20 cellular contexts compared by ENCODE assay signal in the genomic region with DNA sequence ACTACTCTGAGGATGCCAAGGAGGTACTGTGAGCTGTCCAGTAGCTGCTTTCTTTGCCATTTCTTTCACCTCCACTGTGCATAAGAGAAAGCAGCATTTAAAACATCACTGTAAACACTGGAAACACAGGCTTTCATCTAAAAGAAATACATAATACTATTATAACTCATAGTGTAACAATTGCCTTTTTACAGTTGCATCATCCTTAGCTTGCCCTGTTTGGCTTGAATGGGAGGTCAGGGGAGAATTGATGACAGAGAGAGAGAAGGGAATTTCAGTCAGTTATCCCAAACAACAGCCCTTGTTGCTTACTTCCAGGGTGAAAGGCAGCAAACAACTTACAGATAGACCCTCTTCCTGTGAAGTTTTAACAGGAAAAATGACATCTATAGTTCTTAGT.
"Had no signal": no experiment of that assay in that cellular context is flagged by ENCODE, and none has a peak within 500 bp of the region (broad histone marks: within the 10 kb centered on the region; RNA-seq: fewer than 3 reads in every experiment).

No MANE protein-coding gene starts in this region.

- H3K27ac ChIP-seq: left ventricle myocardium inferior, ovary, right atrium auricular region, right lobe of liver, tibial nerve, uterus had no signal

- H3K36me3 ChIP-seq: left ventricle myocardium inferior, ovary, right atrium auricular region, right lobe of liver, tibial nerve, uterus had no signal

- H3K4me1 ChIP-seq: left ventricle myocardium inferior, right atrium auricular region, right lobe of liver, uterus had no signal

- H3K9me3 ChIP-seq: left ventricle myocardium inferior, ovary, right atrium auricular region, right lobe of liver, tibial nerve, uterus had no signal

- H3K4me3 Mint-ChIP-seq: mesothelial cell of epicardium; naive B cell; natural killer cell treated with Interleukin-12 subunit alpha and Interleukin-12 subunit beta and Interleukin-15 and Interleukin-18, amount 100 ng/mL, for 72 hours; stimulated activated memory B cell treated with anti-CD40 and anti-IgM and Interleukin-4, amounts not matched to agents 10 μg/mL and 1 μg/mL and 100 μg/mL, for 72 hours; type B pancreatic cell had no signal

- H3K27ac Mint-ChIP-seq: mesothelial cell of epicardium; natural killer cell treated with Interleukin-12 subunit alpha and Interleukin-12 subunit beta and Interleukin-15 and Interleukin-18, amount 100 ng/mL, for 72 hours; progenitor cell of endocrine pancreas; stimulated activated memory B cell treated with anti-CD40 and anti-IgM and Interleukin-4, amounts not matched to agents 10 μg/mL and 1 μg/mL and 100 μg/mL, for 72 hours; type B pancreatic cell had no signal

- H3K27me3 ChIP-seq: ovary, right atrium auricular region, right lobe of liver, tibial nerve, uterus had no signal

- H3K27me3 Mint-ChIP-seq: stimulated activated memory B cell treated with anti-CD40 and anti-IgM and Interleukin-4, amounts not matched to agents 10 μg/mL and 1 μg/mL and 100 μg/mL, for 72 hours had no signal

- H3K9me3 Mint-ChIP-seq: mesothelial cell of epicardium; naive B cell; natural killer cell treated with Interleukin-12 subunit alpha and Interleukin-12 subunit beta and Interleukin-15 and Interleukin-18, amount 100 ng/mL, for 72 hours; stimulated activated memory B cell treated with anti-CD40 and anti-IgM and Interleukin-4, amounts not matched to agents 10 μg/mL and 1 μg/mL and 100 μg/mL, for 72 hours; type B pancreatic cell had no signal

- ATAC-seq: natural killer cell treated with Interleukin-12 subunit alpha and Interleukin-12 subunit beta and Interleukin-15 and Interleukin-18, amount 100 ng/mL, for 72 hours; right lobe of liver; stimulated activated memory B cell treated with anti-CD40 and anti-IgM and Interleukin-4, amounts not matched to agents 10 μg/mL and 1 μg/mL and 100 μg/mL, for 72 hours had no signal

- H3K4me1 Mint-ChIP-seq: mesothelial cell of epicardium had no signal

- H3K4me3 ChIP-seq: left ventricle myocardium inferior, lung, ovary, right atrium auricular region, right lobe of liver, smooth muscle cell, tibial nerve, uterus had no signal

- DNase-seq: left ventricle myocardium inferior; mesendoderm; naive B cell; ovary; right lobe of liver; stimulated activated CD4-positive, alpha-beta T cell treated with anti-CD3 and anti-CD28 coated beads, Interleukin-1b, Interleukin-23, amount 100 ng/mL, for 48 hours; stimulated activated CD4-positive, alpha-beta T cell treated with anti-CD3 and anti-CD28 coated beads, Interleukin-2, amount 100 ng/mL, for 48 hours; stimulated activated CD4-positive, alpha-beta T cell treated with anti-CD3 and anti-CD28 coated beads, Interleukin-4, amount 100 ng/mL, for 4 hours; stimulated activated CD8-positive, alpha-beta memory T cell treated with anti-CD3 and anti-CD28 coated beads, Interleukin-4, amount 100 ng/mL, for 48 hours; stimulated activated naive CD4-positive, alpha-beta T cell treated with Interleukin-2 at 50 U/mL for 16 hours; uterus had no signal
